Comparison of ENCODE assay signal across 16 cellular contexts in the genomic region with DNA sequence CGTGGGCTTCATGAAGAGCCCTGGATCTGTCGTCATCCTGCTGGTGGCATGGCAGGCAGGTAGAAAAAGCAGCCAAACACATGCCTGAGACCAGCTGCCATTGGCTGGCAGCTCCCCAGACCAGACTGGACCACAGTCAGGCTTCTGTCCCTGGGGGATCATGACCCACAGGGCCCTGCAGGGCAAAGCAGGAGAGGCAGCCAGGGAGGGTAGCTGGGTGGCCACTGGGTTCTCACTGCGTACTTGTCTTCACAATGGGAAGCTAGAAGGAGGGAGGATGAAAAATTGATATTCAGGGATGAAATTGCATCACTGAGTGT.
"Had no signal": no experiment of that assay in that cellular context is flagged by ENCODE, and none has a peak within 500 bp of the region (broad histone marks: within the 10 kb centered on the region; RNA-seq: fewer than 3 reads in every experiment).

No MANE protein-coding gene starts in this region.

- DNase-seq: activated B cell treated with CpG ODN at 0.5 μM for 24 hours; activated CD4-positive, alpha-beta T cell treated with anti-CD3 and anti-CD28 coated beads for 48 hours; activated CD8-positive, alpha-beta memory T cell treated with anti-CD3 and anti-CD28 coated beads, Interleukin-2, amount 50 U/mL, for 4 hours; activated CD8-positive, alpha-beta T cell treated with anti-CD3 and anti-CD28 coated beads for 36 hours; activated gamma-delta T cell; activated T-cell treated with anti-CD3 and anti-CD28 coated beads, Interleukin-2, amount 50 U/mL, for 48 hours; amygdala; body of pancreas; nephron progenitor cell; stimulated activated CD4-positive, alpha-beta T cell treated with anti-CD3 and anti-CD28 coated beads, Interleukin-2, amount 100 ng/mL, for 24 hours; SW 1271; thyroid gland had no signal

- H3K27ac ChIP-seq: body of pancreas, epithelial cell of prostate, hepatocyte, thyroid gland had no signal

- H3K27me3 ChIP-seq: body of pancreas, hepatocyte, thyroid gland had no signal

- H3K4me1 ChIP-seq: body of pancreas, prostate gland had no signal

- ATAC-seq: activated CD8-positive, alpha-beta T cell treated with anti-CD3 and anti-CD28 coated beads for 36 hours; activated naive CD4-positive, alpha-beta T cell treated with anti-CD3 and anti-CD28 coated beads, Interleukin-2, amount 50 U/mL, for 72 hours; body of pancreas had no signal

- H3K36me3 ChIP-seq: prostate gland had no signal

- H3K4me3 ChIP-seq: body of pancreas, hepatocyte, prostate gland, thyroid gland had no signal

- H3K9me3 ChIP-seq: body of pancreas, prostate gland, thyroid gland had no signal
